Comparison of ENCODE assay signal across 13 cellular contexts in the genomic region with DNA sequence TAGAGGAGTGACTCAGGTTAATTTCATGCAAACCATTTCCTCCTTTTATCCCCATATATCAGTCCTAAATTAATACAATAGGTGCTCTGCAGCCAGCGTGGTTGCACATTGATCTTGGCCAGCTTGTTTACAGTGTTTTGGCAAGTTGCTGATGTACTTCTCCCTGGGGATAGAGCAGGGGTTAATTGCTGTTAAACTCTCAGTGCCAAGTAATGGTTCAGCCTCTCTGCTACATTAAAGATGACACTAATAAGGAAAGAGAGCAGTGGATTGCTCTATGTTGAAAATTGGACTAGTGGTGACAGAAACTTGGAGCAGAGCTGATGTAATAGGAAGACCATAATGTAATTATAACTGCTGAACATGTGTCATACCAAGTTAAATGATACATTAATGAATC.
"Had no signal": no experiment of that assay in that cellular context is flagged by ENCODE, and none has a peak within 500 bp of the region (broad histone marks: within the 10 kb centered on the region; RNA-seq: fewer than 3 reads in every experiment).

No MANE protein-coding gene starts in this region.

- H3K27ac ChIP-seq: colonic mucosa, esophagus squamous epithelium, foreskin keratinocyte, skin epidermis, stomach, thoracic aorta had no signal

- H3K4me1 ChIP-seq: colonic mucosa, esophagus squamous epithelium, foreskin keratinocyte, stomach had no signal

- H3K27me3 ChIP-seq: colonic mucosa, esophagus squamous epithelium, foreskin keratinocyte, stomach had no signal

- H3K4me3 Mint-ChIP-seq: activated naive CD4-positive, alpha-beta T cell treated with anti-CD3 and anti-CD28 coated beads, Interleukin-2, amount 10 ng/mL, durations not matched to agents 7 days and 5 days; naive thymus-derived CD8-positive, alpha-beta T cell had no signal

- H3K36me3 Mint-ChIP-seq: activated naive CD4-positive, alpha-beta T cell treated with anti-CD3 and anti-CD28 coated beads, Interleukin-2, amount 10 ng/mL, durations not matched to agents 7 days and 5 days; naive thymus-derived CD8-positive, alpha-beta T cell had no signal

- H3K27ac Mint-ChIP-seq: activated naive CD4-positive, alpha-beta T cell treated with anti-CD3 and anti-CD28 coated beads, Interleukin-2, amount 10 ng/mL, durations not matched to agents 7 days and 5 days; activated T-helper 2 cell treated with anti-CD3 and anti-CD28 coated beads, Interferon-gamma antibody, Interleukin-2, Interleukin-4, amounts not matched to agents 10 μg/mL and 5 μg/mL and 100 μg/mL, durations not matched to agents 14 hours and 24 hours and 36 hours; naive thymus-derived CD8-positive, alpha-beta T cell had no signal

- H3K4me1 Mint-ChIP-seq: activated naive CD4-positive, alpha-beta T cell treated with anti-CD3 and anti-CD28 coated beads, Interleukin-2, amount 10 ng/mL, durations not matched to agents 7 days and 5 days; naive thymus-derived CD8-positive, alpha-beta T cell had no signal

- H3K36me3 ChIP-seq: colonic mucosa, esophagus squamous epithelium, stomach, thoracic aorta had no signal

- H3K9me3 ChIP-seq: colonic mucosa, esophagus squamous epithelium, stomach, thoracic aorta had no signal

- H3K27me3 Mint-ChIP-seq: activated naive CD4-positive, alpha-beta T cell treated with anti-CD3 and anti-CD28 coated beads, Interleukin-2, amount 10 ng/mL, durations not matched to agents 7 days and 5 days; naive thymus-derived CD8-positive, alpha-beta T cell had no signal

- H3K4me3 ChIP-seq: colonic mucosa, esophagus squamous epithelium, skin epidermis, stomach, thoracic aorta had no signal

- DNase-seq: activated CD4-positive, alpha-beta T cell treated with anti-CD3 and anti-CD28 coated beads, Interleukin-2, amount 50 U/mL, for 1 hour; activated CD4-positive, CD25-positive, alpha-beta regulatory T cell; activated naive CD4-positive, alpha-beta T cell treated with anti-CD3 and anti-CD28 coated beads, Interleukin-2, amount 10 ng/mL, durations not matched to agents 7 days and 5 days; colonic mucosa; esophagus squamous epithelium; foreskin keratinocyte; head of caudate nucleus; naive thymus-derived CD8-positive, alpha-beta T cell; posterior cingulate gyrus; stomach had no signal
